Comparison of ENCODE assay signal across 10 cellular contexts in the genomic region with DNA sequence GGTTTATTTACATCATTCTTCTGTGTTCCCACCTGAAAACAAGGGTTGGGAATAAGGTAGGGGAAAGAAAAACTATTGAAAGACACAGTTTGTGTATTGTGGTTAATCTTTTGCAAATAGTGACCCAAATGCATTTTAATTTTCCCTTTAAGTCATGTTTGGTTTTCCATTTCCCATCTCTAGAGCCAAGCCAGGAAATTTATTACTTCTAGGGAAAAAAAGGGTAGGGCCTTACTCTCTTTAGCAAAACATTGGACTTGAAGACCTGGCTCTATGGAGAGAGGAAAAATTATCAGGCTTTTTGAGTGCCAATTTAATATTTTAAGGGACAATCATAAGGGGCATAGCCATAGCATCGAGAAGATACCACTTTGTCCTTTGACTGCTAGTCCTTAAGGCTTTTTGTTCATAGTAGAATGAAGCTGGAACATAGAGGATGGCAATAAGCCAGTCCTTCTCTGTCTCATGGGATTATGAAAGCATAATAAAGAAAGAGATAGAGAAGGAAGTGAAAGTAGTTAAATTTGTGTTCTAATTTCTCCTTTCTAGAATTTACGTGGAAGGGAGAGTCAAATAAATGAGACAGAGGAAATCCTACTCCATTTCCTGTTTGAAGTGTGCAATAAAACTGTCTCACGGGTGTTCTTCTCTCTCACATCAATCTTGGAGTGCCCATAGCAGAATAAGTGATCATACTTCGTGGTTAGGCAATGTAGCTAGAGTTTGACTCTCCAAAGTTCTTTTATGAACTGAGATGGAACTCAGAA. TPM values are rescaled to one million over a fixed set of nuclear protein-coding genes. Genes with fewer than 3 reads are reported as not detected.
DNase-seq lines count a peak whose midpoint lies in the region; ATAC-seq, FAIRE-seq and TF ChIP-seq lines count a peak whose summit lies in the region.
"Had no signal": no experiment of that assay in that cellular context is flagged by ENCODE, and none has a peak within 500 bp of the region (broad histone marks: within the 10 kb centered on the region; RNA-seq: fewer than 3 reads in every experiment).

No MANE protein-coding gene starts in this region.

- H3K4me1 ChIP-seq in BE2C (no peaks in the 10 kb centered on the region), Peyer's patch (no peaks in the 10 kb centered on the region)
- H3K4me1 ChIP-seq: SJSA1 had no signal

- peak overlapping the region; percentile 44 for H3K4me3 ChIP-seq in coronary artery
- no peak overlapping the region for H3K4me3 ChIP-seq in BE2C (ENCODE audit: low read depth, low read length)
- no peak overlapping the region for H3K4me3 ChIP-seq in Peyer's patch
- H3K4me3 ChIP-seq: SJSA1 had no signal

- H3K27me3 ChIP-seq in BE2C (no peaks in the 10 kb centered on the region), Peyer's patch (no peaks in the 10 kb centered on the region)
- H3K27me3 ChIP-seq: SJSA1 had no signal

- no peaks in the 10 kb centered on the region for H3K36me3 ChIP-seq in BE2C
- H3K36me3 ChIP-seq in Peyer's patch = no peaks in the 10 kb centered on the region
- H3K36me3 ChIP-seq: SJSA1 had no signal

- peak overlapping the region; percentile 19 to 71 for H3K27ac ChIP-seq in coronary artery
- H3K27ac ChIP-seq in Peyer's patch = no peak overlapping the region
- H3K27ac ChIP-seq: SJSA1 had no signal

- DNase-seq in GM12891 (ENCODE audit: insufficient read length, low spot score) = no peak
- no peak for DNase-seq in coronary artery (ENCODE audit: low spot score)
- DNase-seq in BE2C = no peak
- DNase-seq in stimulated activated naive CD4-positive, alpha-beta T cell treated with Interleukin-2 at 50 U/mL for 16 hours (lab: John Stamatoyannopoulos, UW) = no peak
- no peak for DNase-seq in Peyer's patch
- DNase-seq in AG08395 (ENCODE audit: low spot score) = no peak
- DNase-seq: hippocampal formation had no signal

- TF ChIP-seq POLR2A in GM12891 (IDR thresholded peaks at IDR 0.05; ENCODE audit: low read depth, low read length) (no peak), Peyer's patch (IDR thresholded peaks at IDR 0.05) (no peak)

- H3K9me3 ChIP-seq in BE2C = no peaks in the 10 kb centered on the region
- H3K9me3 ChIP-seq in Peyer's patch = no peaks in the 10 kb centered on the region
- H3K9me3 ChIP-seq: SJSA1 had no signal

- no peak for TF ChIP-seq CTCF in coronary artery (IDR thresholded peaks at IDR 0.05)
- TF ChIP-seq CTCF in BE2C (IDR thresholded peaks at IDR 0.05; ENCODE audit: low read depth, low read length) = no peak
- no peak for TF ChIP-seq CTCF in Peyer's patch (IDR thresholded peaks at IDR 0.05)

- ATAC-seq in GM21390 (IDR thresholded peaks at IDR 0.05; ENCODE audit: unreplicated experiment) (peak; percentile 78), HG03432 (IDR thresholded peaks at IDR 0.05; ENCODE audit: unreplicated experiment) (peak; percentile 92)

- FAIRE-seq in GM12891 (lab: Jason Lieb, UNC) = no peak

TF ChIP-seq in GM12891, 5 proteins besides CTCF, POLR2A, EP300 and RAD21:
- TF ChIP-seq POLR2AphosphoS5 (IDR thresholded peaks at IDR 0.05; ENCODE audit: low read depth, low read length) = no peak
- TF ChIP-seq SPI1 (IDR thresholded peaks at IDR 0.05; ENCODE audit: low read depth, low read length) = peak; percentile 61; the same call in 1 of the 2 replicates
- no peak for TF ChIP-seq PAX5 (IDR thresholded peaks at IDR 0.05; ENCODE audit: insufficient read depth, low read length, severe bottlenecking)
- TF ChIP-seq TAF1 (IDR thresholded peaks at IDR 0.05; ENCODE audit: low read depth, low read length) = no peak
- no peak for TF ChIP-seq POU2F2 (IDR thresholded peaks at IDR 0.05; ENCODE audit: low read depth, low read length)

RNA-seq across cellular contexts. Expression of a gene that starts 50.9 kb away (rescaled TPM):
- not detected for polyA plus RNA-seq in GM12891 (2012; ENCODE audit: low read depth, missing spikeins)
- polyA plus RNA-seq in BE2C (2012; ENCODE audit: insufficient read depth, insufficient read length, low read depth) = not detected
- 1 to 10 TPM in 3 of 4 donors, not detected in 1; 2.0 to 6.6 (median 3.2) TPM for total RNA-seq in Peyer's patch

Comparison
In these comparisons a context has a peak if more than half of its experiments do, and no peak if none do; other contexts are left out.
1. H3K27ac ChIP-seq: peak in coronary artery (2 of 2); none in Peyer's patch (0 of 4).